16 cellular contexts compared by ENCODE assay signal in genomic region chr5:103098993-103099392, GRCh38.
"Had no signal": no experiment of that assay in that cellular context is flagged by ENCODE, and none has a peak within 500 bp of the region (broad histone marks: within the 10 kb centered on the region; RNA-seq: fewer than 3 reads in every experiment).

No MANE protein-coding gene starts in this region.

- H3K9me3 Mint-ChIP-seq: activated B cell treated with CpG ODN at 0.5 μM for 24 hours; activated CD4-positive, alpha-beta T cell treated with anti-CD3 and anti-CD28 coated beads, Interleukin-2, amount 10 ng/mL, durations not matched to agents 7 days and 5 days; activated naive CD4-positive, alpha-beta T cell treated with anti-CD3 and anti-CD28 coated beads, Interleukin-2, amount 10 ng/mL, durations not matched to agents 7 days and 5 days; activated T-helper 2 cell treated with anti-CD3 and anti-CD28 coated beads, Interferon-gamma antibody, Interleukin-2, Interleukin-4, amounts not matched to agents 10 μg/mL and 5 μg/mL and 100 μg/mL, durations not matched to agents 14 hours and 24 hours and 36 hours; natural killer cell had no signal

- H3K4me1 Mint-ChIP-seq: activated B cell treated with CpG ODN at 0.5 μM for 24 hours; activated CD4-positive, alpha-beta T cell treated with anti-CD3 and anti-CD28 coated beads, Interleukin-2, amount 10 ng/mL, durations not matched to agents 7 days and 5 days; activated naive CD4-positive, alpha-beta T cell treated with anti-CD3 and anti-CD28 coated beads, Interleukin-2, amount 10 ng/mL, durations not matched to agents 7 days and 5 days; natural killer cell had no signal

- H3K27ac Mint-ChIP-seq: activated B cell treated with CpG ODN at 0.5 μM for 24 hours; activated CD4-positive, alpha-beta T cell treated with anti-CD3 and anti-CD28 coated beads, Interleukin-2, amount 10 ng/mL, durations not matched to agents 7 days and 5 days; activated naive CD4-positive, alpha-beta T cell treated with anti-CD3 and anti-CD28 coated beads, Interleukin-2, amount 10 ng/mL, durations not matched to agents 7 days and 5 days; activated T-helper 2 cell treated with anti-CD3 and anti-CD28 coated beads, Interferon-gamma antibody, Interleukin-2, Interleukin-4, amounts not matched to agents 10 μg/mL and 5 μg/mL and 100 μg/mL, durations not matched to agents 14 hours and 24 hours and 36 hours; natural killer cell had no signal

- H3K36me3 ChIP-seq: prostate gland had no signal

- H3K27me3 Mint-ChIP-seq: activated B cell treated with CpG ODN at 0.5 μM for 24 hours; activated CD4-positive, alpha-beta T cell treated with anti-CD3 and anti-CD28 coated beads, Interleukin-2, amount 10 ng/mL, durations not matched to agents 7 days and 5 days; activated naive CD4-positive, alpha-beta T cell treated with anti-CD3 and anti-CD28 coated beads, Interleukin-2, amount 10 ng/mL, durations not matched to agents 7 days and 5 days had no signal

- H3K4me3 Mint-ChIP-seq: activated B cell treated with CpG ODN at 0.5 μM for 24 hours; activated CD4-positive, alpha-beta T cell treated with anti-CD3 and anti-CD28 coated beads, Interleukin-2, amount 10 ng/mL, durations not matched to agents 7 days and 5 days; activated naive CD4-positive, alpha-beta T cell treated with anti-CD3 and anti-CD28 coated beads, Interleukin-2, amount 10 ng/mL, durations not matched to agents 7 days and 5 days; natural killer cell had no signal

- DNase-seq: activated B cell treated with CpG ODN at 0.5 μM for 24 hours; activated CD4-positive, alpha-beta T cell treated with anti-CD3 and anti-CD28 coated beads, Interleukin-2, amount 10 ng/mL, durations not matched to agents 7 days and 5 days; activated CD8-positive, alpha-beta memory T cell treated with anti-CD3 and anti-CD28 coated beads for 24 hours; activated naive CD4-positive, alpha-beta T cell treated with anti-CD3 and anti-CD28 coated beads, Interleukin-2, amount 10 ng/mL, durations not matched to agents 7 days and 5 days; activated T-cell treated with anti-CD3 and anti-CD28 coated beads for 4 hours; central memory CD4-positive, alpha-beta T cell; cortex of kidney; effector CD8-positive, alpha-beta T cell; mammary epithelial cell; natural killer cell; stimulated activated CD4-positive, alpha-beta T cell treated with anti-CD3 and anti-CD28 coated beads, Interleukin-2, amount 100 ng/mL, for 24 hours; stimulated activated naive CD4-positive, alpha-beta T cell treated with Interleukin-2 at 50 U/mL for 16 hours; trophoblast cell had no signal

- H3K9me3 ChIP-seq: prostate gland had no signal

- ATAC-seq: natural killer cell, sciatic nerve had no signal

- H3K27ac ChIP-seq: prostate gland had no signal

- H3K4me3 ChIP-seq: prostate gland had no signal

- H3K4me1 ChIP-seq: prostate gland had no signal
